ENCODE assay signal across 9 cellular contexts in the genomic region with DNA sequence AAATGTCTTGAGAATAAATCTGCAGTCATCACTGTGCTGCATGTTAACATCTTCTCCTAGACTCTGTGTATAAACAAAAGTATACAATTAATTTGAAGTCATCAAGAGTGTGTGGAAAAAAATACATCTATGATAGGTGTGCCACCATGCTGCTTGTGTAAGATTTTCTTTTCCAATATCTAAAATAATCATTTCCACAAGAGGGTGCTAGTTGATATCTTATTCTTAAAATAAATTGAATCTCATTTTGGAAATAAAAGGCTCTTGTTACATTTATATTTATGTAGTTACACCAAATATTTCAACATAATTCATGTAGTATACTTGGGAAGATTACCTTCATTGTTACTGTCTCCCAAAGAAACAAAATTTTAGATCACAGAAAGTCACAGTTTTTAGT. TPM values are rescaled to one million over a fixed set of nuclear protein-coding genes. Genes with fewer than 3 reads are reported as not detected.
DNase-seq lines count a peak whose midpoint lies in the region; ATAC-seq and FAIRE-seq lines count a peak whose summit lies in the region.
"Had no signal": no experiment of that assay in that cellular context is flagged by ENCODE, and none has a peak within 500 bp of the region (broad histone marks: within the 10 kb centered on the region; RNA-seq: fewer than 3 reads in every experiment).

No MANE protein-coding gene starts in this region.

- FAIRE-seq in colon (lab: Jason Lieb, UNC), result peak; percentile 36

- no peak overlapping the region for H3K4me3 Mint-ChIP-seq in activated naive CD4-positive, alpha-beta T cell treated with anti-CD3 and anti-CD28 coated beads, Interleukin-2, amount 10 ng/mL, durations not matched to agents 7 days and 5 days
- H3K4me3 Mint-ChIP-seq: activated naive CD8-positive, alpha-beta T cell treated with anti-CD3 and anti-CD28 coated beads, Interleukin-2, amount 10 ng/mL, durations not matched to agents 7 days and 5 days had no signal

- no peaks in the 10 kb centered on the region for H3K4me1 Mint-ChIP-seq in activated naive CD4-positive, alpha-beta T cell treated with anti-CD3 and anti-CD28 coated beads, Interleukin-2, amount 10 ng/mL, durations not matched to agents 7 days and 5 days
- H3K4me1 Mint-ChIP-seq: activated naive CD8-positive, alpha-beta T cell treated with anti-CD3 and anti-CD28 coated beads, Interleukin-2, amount 10 ng/mL, durations not matched to agents 7 days and 5 days had no signal

- no peaks in the 10 kb centered on the region for H3K9me3 Mint-ChIP-seq in activated naive CD4-positive, alpha-beta T cell treated with anti-CD3 and anti-CD28 coated beads, Interleukin-2, amount 50 U/mL, for 72 hours
- no peaks in the 10 kb centered on the region for H3K9me3 Mint-ChIP-seq in activated naive CD4-positive, alpha-beta T cell treated with anti-CD3 and anti-CD28 coated beads, Interleukin-2, amount 10 ng/mL, durations not matched to agents 7 days and 5 days
- H3K9me3 Mint-ChIP-seq: activated naive CD8-positive, alpha-beta T cell treated with anti-CD3 and anti-CD28 coated beads, Interleukin-2, amount 10 ng/mL, durations not matched to agents 7 days and 5 days had no signal

- no peak overlapping the region for H3K27ac Mint-ChIP-seq in activated naive CD4-positive, alpha-beta T cell treated with anti-CD3 and anti-CD28 coated beads, Interleukin-2, amount 50 U/mL, for 72 hours
- no peak overlapping the region for H3K27ac Mint-ChIP-seq in activated naive CD4-positive, alpha-beta T cell treated with anti-CD3 and anti-CD28 coated beads, Interleukin-2, amount 10 ng/mL, durations not matched to agents 7 days and 5 days
- H3K27ac Mint-ChIP-seq: activated naive CD8-positive, alpha-beta T cell treated with anti-CD3 and anti-CD28 coated beads, Interleukin-2, amount 10 ng/mL, durations not matched to agents 7 days and 5 days had no signal

- peaks cover 14% of the 10 kb centered on the region for H3K27me3 Mint-ChIP-seq in activated naive CD4-positive, alpha-beta T cell treated with anti-CD3 and anti-CD28 coated beads, Interleukin-2, amount 10 ng/mL, durations not matched to agents 7 days and 5 days

- CTCF ChIA-PET in activated naive CD4-positive, alpha-beta T cell treated with anti-CD3 and anti-CD28 coated beads, Interleukin-2, amount 10 ng/mL, durations not matched to agents 7 days and 5 days (lab: Charles Lee), result interaction anchor here (1.5 kb wide), 1 partner anchor 14 kb away, joined by 4 read pairs; a partner anchor contains a TSS

- H3K36me3 Mint-ChIP-seq in activated naive CD4-positive, alpha-beta T cell treated with anti-CD3 and anti-CD28 coated beads, Interleukin-2, amount 50 U/mL, for 72 hours, result no peaks in the 10 kb centered on the region
- no peaks in the 10 kb centered on the region for H3K36me3 Mint-ChIP-seq in activated naive CD4-positive, alpha-beta T cell treated with anti-CD3 and anti-CD28 coated beads, Interleukin-2, amount 10 ng/mL, durations not matched to agents 7 days and 5 days
- H3K36me3 Mint-ChIP-seq: activated naive CD8-positive, alpha-beta T cell treated with anti-CD3 and anti-CD28 coated beads, Interleukin-2, amount 10 ng/mL, durations not matched to agents 7 days and 5 days had no signal

- peak; percentile 19 for DNase-seq in NCI-H2171 treated with DMSO at 0.1 percent for 48 hours (lab: John Stamatoyannopoulos, UW)
- DNase-seq in NCI-H2171 (lab: John Stamatoyannopoulos, UW), result no peak
- DNase-seq in NCI-H1694 (lab: John Stamatoyannopoulos, UW), result peak; percentile 32
- peak; percentile 27 for DNase-seq in renal cortical epithelial cell (ENCODE audit: low read depth)
- DNase-seq in activated naive CD4-positive, alpha-beta T cell treated with anti-CD3 and anti-CD28 coated beads, Interleukin-2, amount 50 U/mL, for 72 hours (ENCODE audit: low spot score in 2 of 2), result no peak
- DNase-seq in activated naive CD4-positive, alpha-beta T cell treated with anti-CD3 and anti-CD28 coated beads, Interleukin-2, amount 10 ng/mL, durations not matched to agents 7 days and 5 days, result no peak
- DNase-seq: activated naive CD8-positive, alpha-beta T cell treated with anti-CD3 and anti-CD28 coated beads, Interleukin-2, amount 10 ng/mL, durations not matched to agents 7 days and 5 days had no signal

- no peak for ATAC-seq in activated naive CD4-positive, alpha-beta T cell treated with anti-CD3 and anti-CD28 coated beads, Interleukin-2, amount 50 U/mL, for 72 hours
- no peak for ATAC-seq in HG02870 (IDR thresholded peaks at IDR 0.05; ENCODE audit: unreplicated experiment)

RNA-seq across cellular contexts. Expression of a gene that starts 14.1 kb away (rescaled TPM):
- 38.6 and 46.7 TPM in 2 replicates for total RNA-seq in renal cortical epithelial cell
- 10 to 100 TPM; 18.7 to 29.2 TPM for total RNA-seq in activated naive CD4-positive, alpha-beta T cell treated with anti-CD3 and anti-CD28 coated beads, Interleukin-2, amount 50 U/mL, for 72 hours

Comparison
In these comparisons a context has a peak if more than half of its experiments do, and no peak if none do; other contexts are left out.
1. DNase-seq: peak in NCI-H2171 treated with DMSO at 0.1 percent for 48 hours (single experiment), NCI-H1694 (single experiment) and renal cortical epithelial cell (single experiment); none in NCI-H2171 (single experiment), activated naive CD4-positive, alpha-beta T cell treated with anti-CD3 and anti-CD28 coated beads, Interleukin-2, amount 50 U/mL, for 72 hours (0 of 2) and activated naive CD4-positive, alpha-beta T cell treated with anti-CD3 and anti-CD28 coated beads, Interleukin-2, amount 10 ng/mL, durations not matched to agents 7 days and 5 days (single experiment).